ENCODE assay signal across 16 cellular contexts in genomic region chr10:86254081-86254480, GRCh38.
DNase-seq lines count a peak whose midpoint lies in the region; ATAC-seq, FAIRE-seq and TF ChIP-seq lines count a peak whose summit lies in the region.
"Had no signal": no experiment of that assay in that cellular context is flagged by ENCODE, and none has a peak within 500 bp of the region (broad histone marks: within the 10 kb centered on the region; RNA-seq: fewer than 3 reads in every experiment).

No MANE protein-coding gene starts in this region.

- H3K9ac ChIP-seq in H9 (ENCODE audit: extremely low read depth, insufficient read length, low read length), result no peak overlapping the region

- H3K36me3 Mint-ChIP-seq in H9 (ENCODE audit: insufficient read depth in 1 of 3, low read depth in 3 of 3), result peaks cover 0 to 9% (median 2%) of the 10 kb centered on the region in 3 experiments; a peak in 5 of 7 replicates

- intact Hi-C loops in sigmoid colon (cut with DNase I), result no loop called here

- no peak overlapping the region for H4K5ac ChIP-seq in H9 (ENCODE audit: insufficient read length, low read depth, low read length)

- no peak overlapping the region for H2BK15ac ChIP-seq in H9 (ENCODE audit: low read depth, low read length)

- H3K27me3 Mint-ChIP-seq in H9 (ENCODE audit: low read depth), result peaks cover 4% of the 10 kb centered on the region

- H3K79me1 ChIP-seq in H9 (ENCODE audit: insufficient read depth, low read depth, low read length, poor library complexity, severe bottlenecking), result no peaks in the 10 kb centered on the region

- peak; percentile 57 for DNase-seq in NCI-H345 (lab: John Stamatoyannopoulos, UW)
- no peak for DNase-seq in NCI-H345 treated with DMSO at 0.1 percent for 48 hours (lab: John Stamatoyannopoulos, UW; ENCODE audit: unreplicated experiment)
- peak; percentile 34 for DNase-seq in H9
- peak; percentile 59 for DNase-seq in NCI-H510A treated with DMSO at 0.1 percent for 48 hours (lab: John Stamatoyannopoulos, UW)
- DNase-seq in left lobe of liver (ENCODE audit: low spot score), result peak; percentile 12
- DNase-seq in GM12891 (ENCODE audit: insufficient read length, low spot score), result no peak
- DNase-seq in GM10266 (ENCODE audit: extremely low spot score), result no peak
- no peak for DNase-seq in sigmoid colon
- DNase-seq: HFFc6, NCI-H1436, NCI-H82, SHP77 had no signal

- H3K4me1 ChIP-seq in H9 (ENCODE audit: insufficient read depth, low read length) (peaks cover 7% of the 10 kb centered on the region; the same call in 1 of the 2 replicates), sigmoid colon (no peaks in the 10 kb centered on the region)
- H3K4me1 ChIP-seq: Caco-2 had no signal

- H3K18ac ChIP-seq in H9 (ENCODE audit: insufficient read length, low read depth, low read length), result no peak overlapping the region

- no peaks in the 10 kb centered on the region for H4K20me1 ChIP-seq in H9 (ENCODE audit: control insufficient read depth, insufficient read depth, insufficient read length)

- no peak overlapping the region for H4K91ac ChIP-seq in H9 (ENCODE audit: insufficient read length, low read depth, low read length)

- H3K23me2 ChIP-seq in H9 (ENCODE audit: insufficient read length, low read depth, low read length, poor library complexity, severe bottlenecking), result no peaks in the 10 kb centered on the region

- H3K27me3 ChIP-seq in H9 (ENCODE audit: insufficient read depth, low read length) (no peaks in the 10 kb centered on the region), sigmoid colon (no peaks in the 10 kb centered on the region)

- H2AFZ ChIP-seq in H9 (ENCODE audit: low read length), result no peak overlapping the region

- no peak for TF ChIP-seq POLR2A in GM12891 (IDR thresholded peaks at IDR 0.05; ENCODE audit: low read depth, low read length)
- no peak for TF ChIP-seq POLR2A in sigmoid colon (IDR thresholded peaks at IDR 0.05)

- no peak overlapping the region for H3K4me2 ChIP-seq in H9 (ENCODE audit: insufficient read depth, insufficient read length, low read length)

- no peaks in the 10 kb centered on the region for H3K79me2 ChIP-seq in H9 (ENCODE audit: insufficient read depth, low read length)

- no peak overlapping the region for H2BK120ac ChIP-seq in H9 (ENCODE audit: low read depth, low read length, poor library complexity, severe bottlenecking)

- H3K4me3 ChIP-seq in sigmoid colon, result no peak overlapping the region
- H3K4me3 ChIP-seq: GM12878 had no signal

- no peaks in the 10 kb centered on the region for H3K36me3 ChIP-seq in sigmoid colon

- ATAC-seq in left lobe of liver, result no peak
- ATAC-seq: GM12878 had no signal

- no peak overlapping the region for H3K56ac ChIP-seq in H9 (ENCODE audit: insufficient read length, low read depth, low read length)

- no peak overlapping the region for H3K4ac ChIP-seq in H9 (ENCODE audit: low read depth, low read length)

- H2BK20ac ChIP-seq in H9 (ENCODE audit: low read depth, low read length, poor library complexity, severe bottlenecking), result no peak overlapping the region

- H3K27ac Mint-ChIP-seq in H9, result no peak overlapping the region
- H3K27ac Mint-ChIP-seq: HFFc6 had no signal

- H3T11ph ChIP-seq in H9 (ENCODE audit: low read length), result no peak overlapping the region

- peaks cover 14 to 16% of the 10 kb centered on the region in 2 experiments for H3K4me1 Mint-ChIP-seq in H9

- no peak overlapping the region for H2BK12ac ChIP-seq in H9 (ENCODE audit: insufficient read length, low read depth, low read length)

- no peak for TF ChIP-seq CTCF in H9 (conservative IDR thresholded peaks at IDR 0.05)
- no peak for TF ChIP-seq CTCF in GM10266 (IDR thresholded peaks at IDR 0.05; ENCODE audit: control insufficient read depth, insufficient read depth, low read depth, missing control alignments)
- TF ChIP-seq CTCF in sigmoid colon (IDR thresholded peaks at IDR 0.05), result no peak

- H2BK5ac ChIP-seq in H9 (ENCODE audit: insufficient read length, low read length), result no peak overlapping the region

- H3K9me3 Mint-ChIP-seq in H9, result peaks cover 11 to 15% of the 10 kb centered on the region in 2 experiments

- H3K4me3 Mint-ChIP-seq in H9, result no peak overlapping the region
- H3K4me3 Mint-ChIP-seq: HFFc6 had no signal

- no peak overlapping the region for H2AK5ac ChIP-seq in H9 (ENCODE audit: insufficient read length, low read length)

- H3K27ac ChIP-seq in H9 (ENCODE audit: insufficient read length, low read depth, low read length) (no peak overlapping the region), sigmoid colon (no peak overlapping the region)

- no peaks in the 10 kb centered on the region for H3K9me3 ChIP-seq in H9 (ENCODE audit: control insufficient read depth, low read depth, low read length)
- no peaks in the 10 kb centered on the region for H3K9me3 ChIP-seq in sigmoid colon

- no peak for FAIRE-seq in GM12891 (lab: Jason Lieb, UNC)
- FAIRE-seq: GM12878, HTR-8/SVneo, RCC 7860 had no signal

- no peak overlapping the region for H3K14ac ChIP-seq in H9 (ENCODE audit: insufficient read depth, low read length)

- no peak overlapping the region for H4K8ac ChIP-seq in H9 (replicated peaks; ENCODE audit: insufficient read length, low read depth, low read length)

- H3K23ac ChIP-seq in H9 (ENCODE audit: insufficient read length, low read depth, low read length), result no peak overlapping the region

- no peak for TF ChIP-seq EP300 in sigmoid colon (IDR thresholded peaks at IDR 0.05)

TF ChIP-seq in GM12891, 5 proteins besides CTCF, POLR2A, EP300 and RAD21:
- TF ChIP-seq POU2F2 (IDR thresholded peaks at IDR 0.05; ENCODE audit: low read depth, low read length) (no peak), SPI1 (IDR thresholded peaks at IDR 0.05; ENCODE audit: low read depth, low read length) (no peak), PAX5 (IDR thresholded peaks at IDR 0.05; ENCODE audit: insufficient read depth, low read length, severe bottlenecking) (no peak), TAF1 (IDR thresholded peaks at IDR 0.05; ENCODE audit: low read depth, low read length) (no peak), POLR2AphosphoS5 (IDR thresholded peaks at IDR 0.05; ENCODE audit: low read depth, low read length) (no peak)

Comparison
In these comparisons a context has a peak if more than half of its experiments do, and no peak if none do; other contexts are left out.
1. DNase-seq: peak in NCI-H345 (single experiment), H9 (single experiment), NCI-H510A treated with DMSO at 0.1 percent for 48 hours (single experiment) and left lobe of liver (single experiment); none in NCI-H345 treated with DMSO at 0.1 percent for 48 hours (single experiment), GM12891 (single experiment), GM10266 (single experiment) and sigmoid colon (single experiment).